Comparison of ENCODE assay signal across 1 cellular context in the genomic region with DNA sequence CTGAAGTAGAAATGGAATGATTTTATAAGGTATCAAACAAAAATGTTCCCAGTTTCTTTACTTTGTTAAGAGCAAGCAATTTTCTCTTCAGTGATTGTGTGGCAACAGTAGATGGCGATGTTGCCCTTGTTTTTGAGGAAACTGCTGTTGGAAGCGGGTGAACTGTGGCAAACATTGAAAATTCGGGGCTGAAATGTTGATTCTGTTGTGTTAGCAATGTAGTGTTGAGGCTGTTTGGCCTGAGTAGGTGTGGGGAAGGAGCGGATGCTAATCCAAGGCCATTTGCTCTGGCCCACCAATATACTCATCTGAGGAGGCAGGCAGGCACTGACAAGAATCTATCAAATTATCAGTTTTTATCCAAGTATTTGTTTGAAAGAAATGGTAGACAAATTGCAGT.
TF ChIP-seq lines count a peak whose summit lies in the region.

No MANE protein-coding gene starts in this region.

TF ChIP-seq in HCT116, 20 proteins besides CTCF, POLR2A, EP300 and RAD21 (continued from another document):
- TF ChIP-seq REST (IDR thresholded peaks at IDR 0.05; ENCODE audit: low read depth) (no peak), ELF1 (IDR thresholded peaks at IDR 0.05; ENCODE audit: borderline replicate concordance, low read depth) (no peak), CEBPB (IDR thresholded peaks at IDR 0.05; ENCODE audit: low read depth) (no peak), TCF7L2 (IDR thresholded peaks at IDR 0.05; ENCODE audit: borderline replicate concordance, extremely low read depth, insufficient read depth, insufficient read length) (no peak), EZH2 (IDR thresholded peaks at IDR 0.05) (no peak)
TF ChIP-seq in HCT116: peak in this region for 0.
